Comparison of ENCODE assay signal across 8 cellular contexts in the genomic region with DNA sequence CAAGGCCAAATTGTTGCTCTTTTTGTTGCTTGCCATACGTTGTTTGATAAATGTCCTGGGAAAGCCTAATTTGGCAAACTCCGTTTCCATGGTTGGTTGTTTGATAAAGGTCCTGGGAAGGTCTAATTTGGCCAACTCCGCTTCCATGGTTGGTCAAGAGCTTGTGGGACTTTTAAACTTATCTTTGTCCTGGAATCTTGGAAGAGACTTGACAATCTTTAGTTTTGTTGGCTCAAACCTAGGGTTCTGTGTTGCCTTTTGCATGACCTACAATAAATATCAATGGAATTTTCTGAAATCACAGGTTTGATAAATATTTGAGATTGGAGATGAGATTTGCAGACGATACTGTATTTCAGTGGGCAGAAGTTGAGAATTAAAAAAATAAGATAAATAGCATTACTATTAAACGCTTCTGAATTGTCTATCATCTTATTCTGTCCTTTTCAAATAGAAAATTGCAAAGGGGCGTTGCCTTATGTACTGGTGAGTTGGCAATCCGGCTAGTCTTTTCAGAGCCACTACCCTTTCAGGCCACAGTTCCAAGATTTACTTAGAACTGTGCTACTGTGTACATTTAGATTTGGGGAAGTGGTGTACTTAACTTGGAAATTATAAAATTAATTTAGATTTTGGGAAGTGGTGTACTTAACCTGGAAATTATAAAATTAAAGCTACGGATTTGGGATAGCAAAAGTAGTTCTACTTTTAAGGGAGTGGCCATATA. TPM values are rescaled to one million over a fixed set of nuclear protein-coding genes. Genes with fewer than 3 reads are reported as not detected.
DNase-seq lines count a peak whose midpoint lies in the region; ATAC-seq lines count a peak whose summit lies in the region.

No MANE protein-coding gene starts in this region.

- peak overlapping the region; percentile 72 to 90 (median 83) for H3K4me2 ChIP-seq in BLaER1 treated with 17β-estradiol and CSF1 and Interleukin-3, amounts not matched to agents 10 nM and 100 nM

- peaks cover 17 to 40% (median 35%) of the 10 kb centered on the region in 11 experiments; a peak in 21 of 22 replicates for H3K36me3 ChIP-seq in BLaER1 treated with 17β-estradiol and CSF1 and Interleukin-3, amounts not matched to agents 10 nM and 100 nM
- H3K36me3 ChIP-seq in duodenal mucosa (ENCODE audit: control insufficient read depth in 1 of 2, insufficient read depth in 2 of 2, low read length in 2 of 2) (peaks cover 0 to 4% of the 10 kb centered on the region in 2 donors), muscle layer of colon (ENCODE audit: insufficient read depth, low read length) (peaks cover 4% of the 10 kb centered on the region)

- no peaks in the 10 kb centered on the region for H3K9me3 ChIP-seq in BLaER1 treated with 17β-estradiol and CSF1 and Interleukin-3, amounts not matched to agents 10 nM and 100 nM (replicated peaks in 1 of 11)
- no peaks in the 10 kb centered on the region for H3K9me3 ChIP-seq in duodenal mucosa (ENCODE audit: control insufficient read depth in 1 of 2, low read length in 2 of 2)
- no peaks in the 10 kb centered on the region for H3K9me3 ChIP-seq in muscle layer of colon (ENCODE audit: low read length)

- H3K27ac ChIP-seq in BLaER1 treated with 17β-estradiol and CSF1 and Interleukin-3, amounts not matched to agents 10 nM and 100 nM = peak overlapping the region; percentile 88 to 96 (median 92)
- H3K27ac ChIP-seq in duodenal mucosa (ENCODE audit: low read depth, low read length) (no peak overlapping the region), muscle layer of colon (ENCODE audit: low read depth, low read length) (peak overlapping the region; percentile 87)

- H3K4me3 ChIP-seq in BLaER1 treated with 17β-estradiol and CSF1 and Interleukin-3, amounts not matched to agents 10 nM and 100 nM = peak overlapping the region; percentile 81 to 97 (median 90)
- H3K4me3 ChIP-seq in duodenal mucosa (ENCODE audit: low read depth in 1 of 2, low read length in 2 of 2) (peak overlapping the region; percentile 85 to 99), muscle layer of colon (ENCODE audit: low read depth in 1 of 2, low read length in 2 of 2) (peak overlapping the region; percentile 90 to 97)

- DNase-seq in RPMI7951 (ENCODE audit: low read depth) = peak; percentile 46
- no peak for DNase-seq in NCI-H1105 (lab: John Stamatoyannopoulos, UW)

- H4K20me1 ChIP-seq in BLaER1 treated with 17β-estradiol and CSF1 and Interleukin-3, amounts not matched to agents 10 nM and 100 nM = peaks cover 0 to 46% (median 13%) of the 10 kb centered on the region in 11 experiments; a peak in 11 of 22 replicates

- peaks cover 12 to 24% (median 16%) of the 10 kb centered on the region in 10 experiments; a peak in 18 of 20 replicates for H3K4me1 ChIP-seq in BLaER1 treated with 17β-estradiol and CSF1 and Interleukin-3, amounts not matched to agents 10 nM and 100 nM
- H3K4me1 ChIP-seq in duodenal mucosa (ENCODE audit: control insufficient read depth in 1 of 2, insufficient read depth in 2 of 2, low read length in 2 of 2) (peaks cover 21 to 28% of the 10 kb centered on the region in 2 donors), muscle layer of colon (ENCODE audit: insufficient read depth, low read length) (peaks cover 21% of the 10 kb centered on the region)

- peak overlapping the region; percentile 90 to 97 (median 95) for H3K9ac ChIP-seq in BLaER1 treated with 17β-estradiol and CSF1 and Interleukin-3, amounts not matched to agents 10 nM and 100 nM
- peak overlapping the region; percentile 83 to 89 for H3K9ac ChIP-seq in duodenal mucosa (ENCODE audit: low read depth in 1 of 2, low read length in 2 of 2)
- peak overlapping the region; percentile 85 for H3K9ac ChIP-seq in muscle layer of colon (ENCODE audit: low read length)

- ATAC-seq in GM21576 (IDR thresholded peaks at IDR 0.05; ENCODE audit: unreplicated experiment) = peak; percentile 26
- ATAC-seq in GM18907 (IDR thresholded peaks at IDR 0.05; ENCODE audit: unreplicated experiment) = no peak
- ATAC-seq in GM21381 (IDR thresholded peaks at IDR 0.05; ENCODE audit: unreplicated experiment) = no peak

- no peaks in the 10 kb centered on the region for H3K27me3 ChIP-seq in BLaER1 treated with 17β-estradiol and CSF1 and Interleukin-3, amounts not matched to agents 10 nM and 100 nM
- H3K27me3 ChIP-seq in duodenal mucosa (ENCODE audit: control insufficient read depth in 1 of 2, insufficient read depth in 2 of 2, low read length in 2 of 2) = no peaks in the 10 kb centered on the region
- no peaks in the 10 kb centered on the region for H3K27me3 ChIP-seq in muscle layer of colon (ENCODE audit: control insufficient read depth in 1 of 2, insufficient read depth in 2 of 2, low read length in 2 of 2)

RNA-seq across cellular contexts. Expression of a gene that starts 0.8 kb away (rescaled TPM):
- 257 and 281 TPM in 2 replicates for total RNA-seq in RPMI7951 (2014; rRNA removed; shearing (Covaris generic))

RNA-seq across cellular contexts. Expression of a gene that starts 30.9 kb away (rescaled TPM):
- 721 and 798 TPM in 2 replicates for total RNA-seq in RPMI7951 (2014; rRNA removed; shearing (Covaris generic))
